9 cellular contexts compared by ENCODE assay signal in genomic region chr1:119808972-119809550, GRCh38. TPM values are rescaled to one million over a fixed set of nuclear protein-coding genes. Genes with fewer than 3 reads are reported as not detected.
DNase-seq lines count a peak whose midpoint lies in the region; ATAC-seq and TF ChIP-seq lines count a peak whose summit lies in the region.
"Had no signal": no experiment of that assay in that cellular context is flagged by ENCODE, and none has a peak within 500 bp of the region (broad histone marks: within the 10 kb centered on the region; RNA-seq: fewer than 3 reads in every experiment).

No MANE protein-coding gene starts in this region.

- peak; percentile 95 for TF ChIP-seq CTCF in DND-41 (IDR thresholded peaks at IDR 0.05; ENCODE audit: borderline replicate concordance, extremely low read depth, low read length, poor library complexity, severe bottlenecking)
- peak; percentile 93 for TF ChIP-seq CTCF in H9 (conservative IDR thresholded peaks at IDR 0.05)
- peak; percentile 38 to 74 (median 62) for TF ChIP-seq CTCF in upper lobe of left lung (IDR thresholded peaks at IDR 0.05)

- H3K36me3 ChIP-seq in DND-41 (ENCODE audit: insufficient read depth, low read length), result no peaks in the 10 kb centered on the region
- H3K36me3 ChIP-seq in SK-N-MC (ENCODE audit: insufficient read depth, low read length), result no peaks in the 10 kb centered on the region
- H3K36me3 ChIP-seq in upper lobe of left lung, result no peaks in the 10 kb centered on the region

- H3K79me2 ChIP-seq in DND-41 (ENCODE audit: insufficient read depth, low read length), result no peaks in the 10 kb centered on the region
- no peaks in the 10 kb centered on the region for H3K79me2 ChIP-seq in H9 (ENCODE audit: insufficient read depth, low read length)

- no peak overlapping the region for H2BK12ac ChIP-seq in H9 (ENCODE audit: insufficient read length, low read depth, low read length)

- no peak overlapping the region for H3K23ac ChIP-seq in H9 (ENCODE audit: insufficient read length, low read depth, low read length)

- H4K5ac ChIP-seq in H9 (ENCODE audit: insufficient read length, low read depth, low read length), result no peak overlapping the region

- no peak overlapping the region for H2BK120ac ChIP-seq in H9 (ENCODE audit: low read depth, low read length, poor library complexity, severe bottlenecking)

- H3K9ac ChIP-seq in DND-41 (ENCODE audit: low read depth, low read length), result no peak overlapping the region
- no peak overlapping the region for H3K9ac ChIP-seq in H9 (ENCODE audit: extremely low read depth, insufficient read length, low read length)
- no peak overlapping the region for H3K9ac ChIP-seq in SK-N-MC (ENCODE audit: insufficient read length)

- H3K4me3 Mint-ChIP-seq in H9, result no peak overlapping the region
- H3K4me3 Mint-ChIP-seq in activated naive CD4-positive, alpha-beta T cell treated with anti-CD3 and anti-CD28 coated beads for 36 hours, result no peak overlapping the region
- H3K4me3 Mint-ChIP-seq: dendritic cell treated with granulocyte-macrophage colony-stimulating factor and Interleukin-4, amounts not matched to agents 40 ng/mL and 50 ng/mL, for 4 days had no signal

- H3K4me3 ChIP-seq in DND-41 (ENCODE audit: low read depth in 1 of 2, low read length in 2 of 2) (no peak overlapping the region), SK-N-MC (peak overlapping the region; percentile 51), upper lobe of left lung (no peak overlapping the region)

- no peak overlapping the region for H3K18ac ChIP-seq in H9 (ENCODE audit: insufficient read length, low read depth, low read length)

- no peak overlapping the region for H2BK5ac ChIP-seq in H9 (ENCODE audit: insufficient read length, low read length)

- TF ChIP-seq EP300 in upper lobe of left lung (IDR thresholded peaks at IDR 0.05), result no peak

- H3K79me1 ChIP-seq in H9 (ENCODE audit: insufficient read depth, low read depth, low read length, poor library complexity, severe bottlenecking), result no peaks in the 10 kb centered on the region

- peaks cover 9% of the 10 kb centered on the region for H3K27me3 ChIP-seq in DND-41 (ENCODE audit: insufficient read depth, low read length, poor library complexity)
- H3K27me3 ChIP-seq in H9 (ENCODE audit: insufficient read depth, low read length), result no peaks in the 10 kb centered on the region
- H3K27me3 ChIP-seq in upper lobe of left lung, result no peaks in the 10 kb centered on the region

- H3K4me1 ChIP-seq in DND-41 (ENCODE audit: insufficient read depth, low read length) (peaks cover 9% of the 10 kb centered on the region; the same call in 1 of the 2 replicates), H9 (ENCODE audit: insufficient read depth, low read length) (no peaks in the 10 kb centered on the region), upper lobe of left lung (no peaks in the 10 kb centered on the region)

- H4K20me1 ChIP-seq in DND-41 (ENCODE audit: insufficient read depth, low read length) (no peaks in the 10 kb centered on the region), H9 (ENCODE audit: control insufficient read depth, insufficient read depth, insufficient read length) (no peaks in the 10 kb centered on the region)

- H3K9me3 Mint-ChIP-seq in H9, result no peaks in the 10 kb centered on the region
- no peaks in the 10 kb centered on the region for H3K9me3 Mint-ChIP-seq in activated naive CD4-positive, alpha-beta T cell treated with anti-CD3 and anti-CD28 coated beads for 36 hours
- H3K9me3 Mint-ChIP-seq: dendritic cell treated with granulocyte-macrophage colony-stimulating factor and Interleukin-4, amounts not matched to agents 40 ng/mL and 50 ng/mL, for 4 days had no signal

- no peak overlapping the region for H3K4ac ChIP-seq in H9 (ENCODE audit: low read depth, low read length)

- H3K56ac ChIP-seq in H9 (ENCODE audit: insufficient read length, low read depth, low read length), result no peak overlapping the region

- no peak overlapping the region for H2BK15ac ChIP-seq in H9 (ENCODE audit: low read depth, low read length)

- H3K14ac ChIP-seq in H9 (ENCODE audit: insufficient read depth, low read length), result no peak overlapping the region

- H3K27me3 Mint-ChIP-seq in H9 (ENCODE audit: low read depth), result peaks cover 17% of the 10 kb centered on the region; the same call in 1 of the 2 replicates
- peaks cover 2% of the 10 kb centered on the region for H3K27me3 Mint-ChIP-seq in activated naive CD4-positive, alpha-beta T cell treated with anti-CD3 and anti-CD28 coated beads for 36 hours (ENCODE audit: low read depth)

- DNase-seq in DND-41 (peak; percentile 74), H9 (peak; percentile 75), NCI-H1105 (lab: John Stamatoyannopoulos, UW) (peak; percentile 58), SK-N-MC (ENCODE audit: low read depth, low spot score) (peak; percentile 37), glomerular visceral epithelial cell (ENCODE audit: extremely low spot score) (peak; percentile 71), pons (ENCODE audit: low spot score) (peak; percentile 71), upper lobe of left lung (peak in 1 of 2 donors; percentile 68)
- DNase-seq in activated naive CD4-positive, alpha-beta T cell treated with anti-CD3 and anti-CD28 coated beads for 36 hours, result peak; percentile 82

- H3K4me1 Mint-ChIP-seq in H9, result peaks cover 3 to 4% of the 10 kb centered on the region in 2 experiments; a peak in 2 of 4 replicates
- H3K4me1 Mint-ChIP-seq in activated naive CD4-positive, alpha-beta T cell treated with anti-CD3 and anti-CD28 coated beads for 36 hours (ENCODE audit: low read depth), result peaks cover 3% of the 10 kb centered on the region

- H3K27ac ChIP-seq in DND-41 (ENCODE audit: low read length), result no peak overlapping the region
- H3K27ac ChIP-seq in H9 (ENCODE audit: insufficient read length, low read depth, low read length), result no peak overlapping the region
- no peak overlapping the region for H3K27ac ChIP-seq in SK-N-MC
- H3K27ac ChIP-seq in upper lobe of left lung, result no peak overlapping the region

- intact Hi-C loops in activated naive CD4-positive, alpha-beta T cell treated with anti-CD3 and anti-CD28 coated beads for 36 hours (cut with micrococcal nuclease), result loop anchor here (1.0 to 5.0 kb wide), 3 partner anchors 63 to 197 kb away; no protein-coding TSS in a partner anchor

- no peak overlapping the region for H3T11ph ChIP-seq in H9 (ENCODE audit: low read length)

- H2AK5ac ChIP-seq in H9 (ENCODE audit: insufficient read length, low read length), result no peak overlapping the region

- CTCF ChIA-PET in activated naive CD4-positive, alpha-beta T cell treated with anti-CD3 and anti-CD28 coated beads for 36 hours (lab: Charles Lee), result interaction anchor here (0.5 to 2.7 kb wide), 23 partner anchors 9 to 180 kb away, joined by 3 to 15 read pairs (median 5); partner anchors contain the start of gene ZNF697

- H3K36me3 Mint-ChIP-seq in H9 (ENCODE audit: insufficient read depth in 1 of 3, low read depth in 3 of 3), result no peaks in the 10 kb centered on the region
- no peaks in the 10 kb centered on the region for H3K36me3 Mint-ChIP-seq in activated naive CD4-positive, alpha-beta T cell treated with anti-CD3 and anti-CD28 coated beads for 36 hours (ENCODE audit: low read depth)

- H2AFZ ChIP-seq in DND-41 (ENCODE audit: low read depth, low read length) (peak overlapping the region; percentile 41), H9 (ENCODE audit: low read length) (peak overlapping the region; percentile 97)

- H3K23me2 ChIP-seq in H9 (ENCODE audit: insufficient read length, low read depth, low read length, poor library complexity, severe bottlenecking), result no peaks in the 10 kb centered on the region

- no peak overlapping the region for H2BK20ac ChIP-seq in H9 (ENCODE audit: low read depth, low read length, poor library complexity, severe bottlenecking)

- H3K4me2 ChIP-seq in DND-41 (ENCODE audit: insufficient read depth, low read length), result peak overlapping the region; percentile 47; the same call in 1 of the 2 replicates
- no peak overlapping the region for H3K4me2 ChIP-seq in H9 (ENCODE audit: insufficient read depth, insufficient read length, low read length)

- WGBS in H9 (ENCODE audit: extremely low coverage, insufficient read length, low lambda C conversion rate), result no CpG with 5 or more reads among the region's 6 CpGs
- 3 to 6% methylated on average over 6 of the region's 6 CpGs for WGBS in upper lobe of left lung, 2 donors

- peak; percentile 98 for ATAC-seq in DND-41 (ENCODE audit: insufficient read depth, low read depth)
- peak; percentile 78 to 87 for ATAC-seq in upper lobe of left lung (ENCODE audit: low FRiP score in 2 of 2)

- no peak overlapping the region for H4K8ac ChIP-seq in H9 (replicated peaks; ENCODE audit: insufficient read length, low read depth, low read length)

- no peak for TF ChIP-seq POLR2A in upper lobe of left lung (IDR thresholded peaks at IDR 0.05)

- H3K9me3 ChIP-seq in DND-41 (ENCODE audit: insufficient read depth, low read length, severe bottlenecking) (no peaks in the 10 kb centered on the region), H9 (ENCODE audit: control insufficient read depth, low read depth, low read length) (peaks cover 4% of the 10 kb centered on the region), SK-N-MC (ENCODE audit: low read depth, low read length) (no peaks in the 10 kb centered on the region), upper lobe of left lung (no peaks in the 10 kb centered on the region)

- no peak overlapping the region for H3K27ac Mint-ChIP-seq in H9
- H3K27ac Mint-ChIP-seq in activated naive CD4-positive, alpha-beta T cell treated with anti-CD3 and anti-CD28 coated beads for 36 hours, result no peak overlapping the region
- H3K27ac Mint-ChIP-seq: dendritic cell treated with granulocyte-macrophage colony-stimulating factor and Interleukin-4, amounts not matched to agents 40 ng/mL and 50 ng/mL, for 4 days had no signal

- H4K91ac ChIP-seq in H9 (ENCODE audit: insufficient read length, low read depth, low read length), result no peak overlapping the region

RNA-seq across cellular contexts. Expression of gene REG4, which starts 2.2 kb away (rescaled TPM):
- not detected in 2 replicates for total RNA-seq in H9 (2021)
- 1 to 10 TPM in 1 of 2 experiments, under 1 TPM in 1; 0.64 to 1.0 TPM for total RNA-seq in activated naive CD4-positive, alpha-beta T cell treated with anti-CD3 and anti-CD28 coated beads for 36 hours
- total RNA-seq in upper lobe of left lung, result not detected

RNA-seq across cellular contexts. Expression of gene HMGCS2, which starts 40.4 kb away (rescaled TPM):
- total RNA-seq in H9 (2021), result not detected in 2 replicates
- total RNA-seq in activated naive CD4-positive, alpha-beta T cell treated with anti-CD3 and anti-CD28 coated beads for 36 hours, result not detected
- total RNA-seq in upper lobe of left lung, result 1 to 10 TPM in 3 of 6 donors, under 1 TPM in 2, not detected in 1; 0.31 to 5.9 (median 1.2) TPM
